20 cellular contexts compared by ENCODE assay signal in the genomic region with DNA sequence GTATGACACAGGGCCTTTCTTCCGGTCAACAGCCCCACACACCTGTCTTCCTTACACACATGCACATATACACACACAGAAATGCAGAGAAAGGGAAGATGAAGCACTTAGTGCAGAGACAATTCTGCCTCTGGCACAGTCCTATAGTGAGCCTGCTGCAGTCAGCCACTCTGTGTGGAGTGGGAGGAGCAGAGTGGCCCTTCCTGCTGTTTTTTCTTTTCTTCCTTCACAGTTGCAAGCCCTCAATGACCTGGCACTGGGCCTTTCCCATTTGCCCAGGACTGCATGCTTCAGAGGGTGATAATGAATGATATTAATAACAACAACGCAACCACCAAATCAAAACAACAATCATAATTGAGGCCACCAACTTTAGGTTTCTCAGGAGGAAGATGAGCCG.
A peak's percentile ranks its signal among the peaks of the same experiment; 100 is the strongest.
DNase-seq lines count a peak whose midpoint lies in the region; FAIRE-seq and TF ChIP-seq lines count a peak whose summit lies in the region.
"Had no signal": no experiment of that assay in that cellular context is flagged by ENCODE, and none has a peak within 500 bp of the region (broad histone marks: within the 10 kb centered on the region; RNA-seq: fewer than 3 reads in every experiment).

No MANE protein-coding gene starts in this region.

- TF ChIP-seq CTCF in kidney (IDR thresholded peaks at IDR 0.05; ENCODE audit: borderline replicate concordance, extremely low read depth, insufficient read depth), result no peak
- TF ChIP-seq CTCF in tibial nerve (IDR thresholded peaks at IDR 0.05), result no peak

- H3K9me3 ChIP-seq in kidney (ENCODE audit: control insufficient read depth in 1 of 2, low read length in 2 of 2), result no peaks in the 10 kb centered on the region
- no peaks in the 10 kb centered on the region for H3K9me3 ChIP-seq in tibial nerve
- H3K9me3 ChIP-seq: HAP-1, SK-N-SH had no signal

- peaks cover 0 to 4% of the 10 kb centered on the region in 2 donors for H3K27me3 ChIP-seq in tibial nerve

- peak; percentile 54 for DNase-seq in DMS53 (lab: John Stamatoyannopoulos, UW)
- peak; percentile 75 for DNase-seq in DMS79 treated with DMSO at 0.1 percent for 48 hours (lab: John Stamatoyannopoulos, UW)
- peak; percentile 48 for DNase-seq in RPMI7951 (ENCODE audit: low read depth)
- DNase-seq in myocyte (ENCODE audit: low read depth), result peak; percentile 66
- DNase-seq in GM19238 (ENCODE audit: insufficient read length, low spot score), result no peak
- DNase-seq in kidney, result no peak
- no peak for DNase-seq in NCI-H69 (lab: John Stamatoyannopoulos, UW)
- DNase-seq in tibial nerve (ENCODE audit: low spot score in 2 of 2), result no peak
- DNase-seq: C1 segment of cervical spinal cord; CD8-positive, alpha-beta memory T cell; GDM1; NCI-H1436 treated with DMSO at 0.1 percent for 48 hours; NCI-H2081; NCI-H524 treated with DMSO at 0.1 percent for 48 hours; PC-9; SK-N-SH had no signal

- TF ChIP-seq EP300 in tibial nerve (IDR thresholded peaks at IDR 0.05), result no peak

- TF ChIP-seq POLR2A in tibial nerve (IDR thresholded peaks at IDR 0.05), result no peak

- intact Hi-C loops in kidney (cut with DNase I), result no loop called here

- 92 to 93% methylated on average over 3 of the region's 3 CpGs for WGBS in tibial nerve, 2 donors

- no peaks in the 10 kb centered on the region for H3K4me1 ChIP-seq in kidney (ENCODE audit: control insufficient read depth in 1 of 2, insufficient read depth in 1 of 2, low read depth in 1 of 2, low read length in 2 of 2)
- peaks cover 0 to 14% (median 2%) of the 10 kb centered on the region in 4 donors for H3K4me1 ChIP-seq in tibial nerve

- H3K27ac ChIP-seq in kidney (ENCODE audit: low read depth in 2 of 2, low read length in 2 of 2), result no peak overlapping the region
- H3K27ac ChIP-seq in tibial nerve, result no peak overlapping the region
- H3K27ac ChIP-seq: HL-60, KMS-11, PC-9 had no signal

- H3K4me3 ChIP-seq in kidney (ENCODE audit: low read length in 2 of 2), result no peak overlapping the region
- H3K4me3 ChIP-seq in tibial nerve, result no peak overlapping the region
- H3K4me3 ChIP-seq: HAP-1, PC-9 had no signal

- no peak overlapping the region for H3K9ac ChIP-seq in kidney (ENCODE audit: low read length in 2 of 2)
- H3K9ac ChIP-seq: KMS-11, SK-N-SH had no signal

- H3K36me3 ChIP-seq in kidney (ENCODE audit: control insufficient read depth in 1 of 2, insufficient read depth in 2 of 2, low read length in 2 of 2) (no peaks in the 10 kb centered on the region), tibial nerve (no peaks in the 10 kb centered on the region)
- H3K36me3 ChIP-seq: HAP-1 had no signal

- FAIRE-seq in kidney (lab: Jason Lieb, UNC), result no peak
- FAIRE-seq: D721Med had no signal

Comparison
In these comparisons a context has a peak if more than half of its experiments do, and no peak if none do; other contexts are left out.
1. DNase-seq: peak in DMS53 (single experiment), DMS79 treated with DMSO at 0.1 percent for 48 hours (single experiment), RPMI7951 (single experiment) and myocyte (single experiment); none in GM19238 (single experiment), kidney (single experiment), NCI-H69 (single experiment) and tibial nerve (0 of 2).